Comparison of ENCODE assay signal across 8 cellular contexts in genomic region chr2:177164584-177165052, GRCh38. TPM values are rescaled to one million over a fixed set of nuclear protein-coding genes. Genes with fewer than 3 reads are reported as not detected.
A peak's percentile ranks its signal among the peaks of the same experiment; 100 is the strongest.
DNase-seq lines count a peak whose midpoint lies in the region; ATAC-seq and TF ChIP-seq lines count a peak whose summit lies in the region.

No MANE protein-coding gene starts in this region.

- intact Hi-C loops in left ventricle myocardium inferior (cut with micrococcal nuclease): loop anchor here (2.0 to 10.0 kb wide), 5 partner anchors 100 to 590 kb away; partner anchors contain the start of gene NFE2L2

- under 1% methylated on average over 13 of the region's 13 CpGs for whole genome bisulfite sequencing in urinary bladder

- peak; percentile 100 for TF ChIP-seq CTCF in left ventricle myocardium inferior (IDR thresholded peaks at IDR 0.05; ENCODE audit: borderline replicate concordance)

- peaks cover 30% of the 10 kb centered on the region for H3K4me1 ChIP-seq in left ventricle myocardium inferior
- H3K4me1 ChIP-seq in urinary bladder (ENCODE audit: insufficient read depth): no peaks in the 10 kb centered on the region

- no peaks in the 10 kb centered on the region for H3K27me3 ChIP-seq in left ventricle myocardium inferior (ENCODE audit: low read depth)

- H3K27ac ChIP-seq in left ventricle myocardium inferior (replicated peaks) (peak overlapping the region; percentile 87), urinary bladder (ENCODE audit: low read depth) (peak overlapping the region; percentile 85)

- no peaks in the 10 kb centered on the region for H3K36me3 ChIP-seq in left ventricle myocardium inferior
- H3K36me3 ChIP-seq in urinary bladder (ENCODE audit: insufficient read depth): no peaks in the 10 kb centered on the region

- ATAC-seq in HG02571 (IDR thresholded peaks at IDR 0.05; ENCODE audit: unreplicated experiment): peak; percentile 75

- H3K4me3 ChIP-seq in left ventricle myocardium inferior (peak overlapping the region; percentile 62), urinary bladder (ENCODE audit: low read depth, low read length) (no peak overlapping the region)

- DNase-seq in GF-D8 (lab: John Stamatoyannopoulos, UW) (peak; percentile 37), NCI-H1436 (lab: John Stamatoyannopoulos, UW) (peak; percentile 81), SW480 (ENCODE audit: low spot score) (peak; percentile 84), amniotic stem cell (lab: John Stamatoyannopoulos, UW) (peak; percentile 46), left ventricle myocardium inferior (peak; percentile 80), pulmonary artery endothelial cell (ENCODE audit: low read depth, low spot score) (peak; percentile 37)

- no peaks in the 10 kb centered on the region for H3K9me3 ChIP-seq in left ventricle myocardium inferior (replicated peaks)

RNA-seq across cellular contexts. Expression of gene HNRNPA3, which starts 48.0 kb away (rescaled TPM):
- total RNA-seq in left ventricle myocardium inferior (73.2 TPM), pulmonary artery endothelial cell (50.7 and 83.7 TPM in 2 replicates), urinary bladder (129 TPM)
- polyA plus RNA-seq in urinary bladder: 160 TPM
